In the genomic region with DNA sequence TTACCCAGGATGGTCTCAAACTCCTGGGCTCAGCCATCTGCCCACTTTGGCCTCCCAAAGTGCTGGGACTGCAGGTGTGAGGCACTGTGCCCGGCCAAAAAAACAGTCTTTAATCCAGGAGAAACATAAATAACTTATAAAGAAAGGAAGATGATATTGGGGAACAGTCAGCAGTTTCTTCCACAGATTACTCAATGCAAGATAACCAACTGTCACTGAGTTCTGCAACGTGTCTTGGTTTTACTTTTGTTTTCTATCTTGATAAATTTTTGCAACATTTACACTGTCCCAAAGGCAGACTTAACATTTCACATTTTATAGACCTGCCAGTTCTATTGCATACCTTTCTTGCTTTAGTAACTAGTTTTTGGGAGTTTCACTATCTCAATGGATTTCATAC, we compare ENCODE assay signal across 8 cellular contexts.
DNase-seq lines count a peak whose midpoint lies in the region; ATAC-seq, FAIRE-seq and TF ChIP-seq lines count a peak whose summit lies in the region.

No MANE protein-coding gene starts in this region.

- H2AFZ ChIP-seq in KMS-11 (ENCODE audit: low read depth) (peak overlapping the region; percentile 64), fibroblast of lung (ENCODE audit: low read length) (no peak overlapping the region)

- H3K27me3 ChIP-seq in KMS-11 (ENCODE audit: insufficient read depth, low read depth): no peaks in the 10 kb centered on the region
- H3K27me3 ChIP-seq in fibroblast of lung (ENCODE audit: control insufficient read depth, insufficient read depth, low read length): no peaks in the 10 kb centered on the region
- H3K27me3 ChIP-seq in uterus: no peaks in the 10 kb centered on the region

- TF ChIP-seq POLR2A in GM12891 (IDR thresholded peaks at IDR 0.05; ENCODE audit: low read depth, low read length) (no peak), uterus (IDR thresholded peaks at IDR 0.05) (no peak)

- H3K4me3 ChIP-seq in KMS-11 (IDR thresholded peaks at IDR 0.05; ENCODE audit: insufficient read depth, low read depth, low read length): peak overlapping the region; percentile 80
- no peak overlapping the region for H3K4me3 ChIP-seq in fibroblast of lung (replicated peaks in 1 of 4; ENCODE audit: control extremely low read depth in 1 of 4, insufficient read depth in 1 of 4, low read depth in 3 of 4, low read length in 4 of 4)
- H3K4me3 ChIP-seq in uterus: no peak overlapping the region

- peak overlapping the region; percentile 72 for H3K9ac ChIP-seq in KMS-11
- H3K9ac ChIP-seq in fibroblast of lung (ENCODE audit: insufficient read depth, low read length): no peak overlapping the region

- H3K27ac ChIP-seq in KMS-11 (peak overlapping the region; percentile 94), fibroblast of lung (ENCODE audit: insufficient read depth, low read length) (no peak overlapping the region), uterus (peak overlapping the region in 1 of 2 donors; percentile 1)

- H3K4me2 ChIP-seq in KMS-11 (peak overlapping the region; percentile 93), fibroblast of lung (ENCODE audit: extremely low read depth, insufficient read depth, low read length) (peak overlapping the region; percentile 2)

- peaks cover 41% of the 10 kb centered on the region for H3K4me1 ChIP-seq in KMS-11 (ENCODE audit: low read depth, poor library complexity, severe bottlenecking)
- no peaks in the 10 kb centered on the region for H3K4me1 ChIP-seq in fibroblast of lung (ENCODE audit: control insufficient read depth, extremely low read depth, insufficient read depth, low read length)
- no peaks in the 10 kb centered on the region for H3K4me1 ChIP-seq in uterus

- FAIRE-seq in GM12891 (lab: Jason Lieb, UNC): peak; percentile 94

- intact Hi-C loops in uterus (cut with DNase I; ENCODE audit: low total_unique reads): no loop called here

- ATAC-seq in GM21526 (IDR thresholded peaks at IDR 0.05; ENCODE audit: low FRiP score, unreplicated experiment): peak; percentile 58

- H3K36me3 ChIP-seq in KMS-11 (ENCODE audit: insufficient read depth) (no peaks in the 10 kb centered on the region), fibroblast of lung (ENCODE audit: control insufficient read depth, insufficient read depth, low read length) (no peaks in the 10 kb centered on the region), uterus (no peaks in the 10 kb centered on the region)

- no peaks in the 10 kb centered on the region for H4K20me1 ChIP-seq in KMS-11 (ENCODE audit: insufficient read depth)
- H4K20me1 ChIP-seq in fibroblast of lung (ENCODE audit: control insufficient read depth, extremely low read depth, insufficient read depth, low read length): no peaks in the 10 kb centered on the region

- no peaks in the 10 kb centered on the region for H3K9me3 ChIP-seq in fibroblast of lung (ENCODE audit: control insufficient read depth, insufficient read depth, low read depth, low read length)
- H3K9me3 ChIP-seq in uterus: no peaks in the 10 kb centered on the region

- TF ChIP-seq CTCF in KMS-11 (conservative IDR thresholded peaks at IDR 0.05; ENCODE audit: low read depth, low read length) (no peak), fibroblast of lung (conservative IDR thresholded peaks at IDR 0.05 in 1 of 2, IDR thresholded peaks at IDR 0.05 in 1 of 2; ENCODE audit: low read depth in 1 of 2, low read length in 2 of 2) (no peak), uterus (IDR thresholded peaks at IDR 0.05) (no peak)

- H3K79me2 ChIP-seq in KMS-11 (ENCODE audit: insufficient read depth, low read depth) (no peaks in the 10 kb centered on the region; the same call in 1 of the 2 replicates), fibroblast of lung (ENCODE audit: control insufficient read depth, insufficient read depth, low read length) (no peaks in the 10 kb centered on the region)

- DNase-seq in GM12891 (ENCODE audit: insufficient read length, low spot score) (no peak), fibroblast of lung (ENCODE audit: low read depth in 2 of 2) (no peak), middle frontal gyrus (ENCODE audit: extremely low spot score, low spot score) (no peak), SW 1271 (lab: John Stamatoyannopoulos, UW) (no peak), inferior parietal cortex (ENCODE audit: extremely low spot score) (no peak), uterus (no peak)

TF ChIP-seq in GM12891, 5 proteins besides CTCF, POLR2A, EP300 and RAD21:
- TF ChIP-seq POU2F2 (IDR thresholded peaks at IDR 0.05; ENCODE audit: low read depth, low read length): no peak
